ENCODE assay signal across 8 cellular contexts in genomic region chr3:136251511-136251910, GRCh38. TPM values are rescaled to one million over a fixed set of nuclear protein-coding genes. Genes with fewer than 3 reads are reported as not detected.
DNase-seq lines count a peak whose midpoint lies in the region; TF ChIP-seq lines count a peak whose summit lies in the region.

No MANE protein-coding gene starts in this region.

- DNase-seq in GM12864 (ENCODE audit: low read depth): no peak
- peak; percentile 57 for DNase-seq in osteoblast (ENCODE audit: insufficient read length, low spot score, missing footprints)
- no peak for DNase-seq in activated effector memory CD4-positive, alpha-beta T cell treated with Interleukin-2 at 50 U/mL for 16 hours
- DNase-seq in NCI-H524 treated with DMSO at 0.1 percent for 48 hours (lab: John Stamatoyannopoulos, UW): no peak
- DNase-seq in SHP77 treated with DMSO at 0.1 percent for 48 hours (lab: John Stamatoyannopoulos, UW): no peak
- DNase-seq in cerebellum (ENCODE audit: low spot score): no peak

- peak overlapping the region; percentile 89 for H3K4me2 ChIP-seq in osteoblast (ENCODE audit: insufficient read depth, low read length)

- peak overlapping the region; percentile 93 to 97 (median 96) for H3K27ac Mint-ChIP-seq in IgD-negative memory B cell
- peak overlapping the region in 4 of 5 experiments; percentile 92 to 98 (median 96) for H3K27ac Mint-ChIP-seq in brain

- peaks cover 5% of the 10 kb centered on the region for H3K36me3 ChIP-seq in osteoblast (ENCODE audit: insufficient read depth, low read length)

- H3K79me2 ChIP-seq in osteoblast (ENCODE audit: insufficient read depth, low read length): peaks cover 32% of the 10 kb centered on the region

- TF ChIP-seq CTCF in GM12864 (IDR thresholded peaks at IDR 0.05; ENCODE audit: low read depth, low read length, missing control alignments): no peak
- TF ChIP-seq CTCF in brain (conservative IDR thresholded peaks at IDR 0.05): no peak
- TF ChIP-seq CTCF in osteoblast (IDR thresholded peaks at IDR 0.05; ENCODE audit: extremely low read depth, low read depth, low read length): no peak

- H3K27me3 ChIP-seq in osteoblast (ENCODE audit: insufficient read depth, low read length): no peaks in the 10 kb centered on the region

- H3K4me1 ChIP-seq in osteoblast (ENCODE audit: insufficient read depth, low read length): peaks cover 10% of the 10 kb centered on the region

- H3K36me3 Mint-ChIP-seq in IgD-negative memory B cell: no peaks in the 10 kb centered on the region
- H3K36me3 Mint-ChIP-seq in brain: peaks cover 10% of the 10 kb centered on the region

- no peak overlapping the region for H2AFZ ChIP-seq in osteoblast (ENCODE audit: low read length)

- no peaks in the 10 kb centered on the region for H4K20me1 ChIP-seq in osteoblast (ENCODE audit: insufficient read depth, low read length)

- H3K4me1 Mint-ChIP-seq in IgD-negative memory B cell (peaks cover 11 to 26% (median 17%) of the 10 kb centered on the region in 3 donors), brain (peaks cover 40% of the 10 kb centered on the region)

- H3K4me3 Mint-ChIP-seq in IgD-negative memory B cell (peak overlapping the region; percentile 91 to 96 (median 96)), brain (peak overlapping the region; percentile 92 to 98 (median 93))

- no peaks in the 10 kb centered on the region for H3K9me3 ChIP-seq in osteoblast (ENCODE audit: low read depth, low read length)

- H3K27me3 Mint-ChIP-seq in IgD-negative memory B cell (no peaks in the 10 kb centered on the region), brain (peaks cover 9% of the 10 kb centered on the region)

- H3K9me3 Mint-ChIP-seq in IgD-negative memory B cell: no peaks in the 10 kb centered on the region
- H3K9me3 Mint-ChIP-seq in brain: no peaks in the 10 kb centered on the region

- H3K4me3 ChIP-seq in GM12864 (ENCODE audit: low read depth, low read length): peak overlapping the region; percentile 68; the same call in 1 of the 2 replicates
- H3K4me3 ChIP-seq in osteoblast (ENCODE audit: insufficient read depth, low read length): peak overlapping the region; percentile 82

- no peak overlapping the region for H3K27ac ChIP-seq in osteoblast (ENCODE audit: low read depth, low read length)

RNA-seq across cellular contexts. Expression of gene PCCB, which starts 1.4 kb away (rescaled TPM):
- polyA plus RNA-seq in IgD-negative memory B cell (40.3 TPM), brain (ENCODE audit: insufficient read depth, low read depth, low replicate concordance) (77.1 TPM)
- total RNA-seq in osteoblast (53.9 and 58.9 TPM in 2 replicates), cerebellum (31.8 TPM)

RNA-seq across cellular contexts. Expression of gene MSL2, which starts 55.4 kb away (rescaled TPM):
- polyA plus RNA-seq in IgD-negative memory B cell: 27.9 TPM
- 17.2 TPM for polyA plus RNA-seq in brain (ENCODE audit: insufficient read depth, low read depth, low replicate concordance)
- total RNA-seq in osteoblast: 18.5 and 19.2 TPM in 2 replicates
- 36.3 TPM for total RNA-seq in cerebellum
